ENCODE assay signal across 11 cellular contexts in the genomic region with DNA sequence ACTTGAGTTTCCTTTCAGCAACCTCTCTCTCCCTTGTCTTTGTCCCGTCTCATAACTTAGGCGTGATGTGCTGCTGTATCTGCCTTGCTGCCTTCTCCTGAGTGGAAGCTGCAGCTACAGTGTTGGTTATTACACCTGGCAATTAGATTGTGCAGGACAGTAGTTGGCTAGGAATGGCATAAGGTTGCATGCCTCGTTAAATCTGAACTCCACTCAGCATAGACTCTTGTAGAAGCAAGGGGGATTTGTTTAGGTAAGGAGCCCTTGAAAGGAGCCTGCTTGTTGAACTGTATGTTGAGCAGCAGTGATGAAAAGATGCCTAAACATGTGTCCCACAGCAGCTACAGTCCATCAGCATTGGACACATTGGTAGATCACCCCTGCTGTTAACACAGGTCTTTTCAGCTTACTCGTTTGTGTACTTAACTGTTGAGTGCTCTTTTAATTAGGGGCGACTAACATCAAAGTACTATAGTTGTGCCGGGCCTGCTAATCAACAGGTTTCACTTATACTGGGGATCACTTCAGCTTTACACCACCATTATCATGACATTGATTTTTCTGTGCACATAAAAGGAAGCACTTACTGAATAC.
DNase-seq lines count a peak whose midpoint lies in the region; ATAC-seq and TF ChIP-seq lines count a peak whose summit lies in the region.
"Had no signal": no experiment of that assay in that cellular context is flagged by ENCODE, and none has a peak within 500 bp of the region (broad histone marks: within the 10 kb centered on the region; RNA-seq: fewer than 3 reads in every experiment).

No MANE protein-coding gene starts in this region.

- peaks cover 53% of the 10 kb centered on the region for H3K4me1 Mint-ChIP-seq in memory B cell

- H3K4me3 Mint-ChIP-seq in memory B cell, result peak overlapping the region; percentile 83

- peak overlapping the region; percentile 92 for H3K27ac Mint-ChIP-seq in memory B cell

- H3K36me3 Mint-ChIP-seq in memory B cell, result no peaks in the 10 kb centered on the region

- H3K27me3 Mint-ChIP-seq in memory B cell, result no peaks in the 10 kb centered on the region

- no peaks in the 10 kb centered on the region for H3K9me3 Mint-ChIP-seq in memory B cell

- ATAC-seq in memory B cell (ENCODE audit: low read depth) (no peak), SK-N-SH treated with all-trans-retinoic acid at 6 μM for 48 hours (no peak), HG03280 (IDR thresholded peaks at IDR 0.05; ENCODE audit: unreplicated experiment) (no peak)
- ATAC-seq: left ventricle myocardium superior had no signal

- DNase-seq in DMS79 treated with DMSO at 0.1 percent for 48 hours (lab: John Stamatoyannopoulos, UW) (peak; percentile 96), NCI-H1092 treated with DMSO at 0.1 percent for 48 hours (lab: John Stamatoyannopoulos, UW) (peak; percentile 89), NCI-H524 (lab: John Stamatoyannopoulos, UW) (peak; percentile 42 to 82), memory B cell (ENCODE audit: low spot score in 2 of 2) (no peak)
- DNase-seq in activated CD4-positive, CD25-positive, alpha-beta regulatory T cell treated with anti-CD3 and anti-CD28 coated beads, Interleukin-2, amount 50 U/mL, for 72 hours, result no peak
- DNase-seq: hippocampal formation, IMR-90, left ventricle myocardium superior, NCI-H226 had no signal

TF ChIP-seq in SK-N-SH treated with all-trans-retinoic acid at 6 μM for 48 hours, 23 proteins besides CTCF, POLR2A, EP300 and RAD21:
- TF ChIP-seq ESRRG (CRISPR knock-in tag; IDR thresholded peaks at IDR 0.05), result no peak

Comparison
In these comparisons a context has a peak if more than half of its experiments do, and no peak if none do; other contexts are left out.
1. DNase-seq: peak in DMS79 treated with DMSO at 0.1 percent for 48 hours (single experiment), NCI-H1092 treated with DMSO at 0.1 percent for 48 hours (single experiment) and NCI-H524 (2 of 2); none in memory B cell (0 of 2) and activated CD4-positive, CD25-positive, alpha-beta regulatory T cell treated with anti-CD3 and anti-CD28 coated beads, Interleukin-2, amount 50 U/mL, for 72 hours (single experiment).